7 cellular contexts compared by ENCODE assay signal in the genomic region with DNA sequence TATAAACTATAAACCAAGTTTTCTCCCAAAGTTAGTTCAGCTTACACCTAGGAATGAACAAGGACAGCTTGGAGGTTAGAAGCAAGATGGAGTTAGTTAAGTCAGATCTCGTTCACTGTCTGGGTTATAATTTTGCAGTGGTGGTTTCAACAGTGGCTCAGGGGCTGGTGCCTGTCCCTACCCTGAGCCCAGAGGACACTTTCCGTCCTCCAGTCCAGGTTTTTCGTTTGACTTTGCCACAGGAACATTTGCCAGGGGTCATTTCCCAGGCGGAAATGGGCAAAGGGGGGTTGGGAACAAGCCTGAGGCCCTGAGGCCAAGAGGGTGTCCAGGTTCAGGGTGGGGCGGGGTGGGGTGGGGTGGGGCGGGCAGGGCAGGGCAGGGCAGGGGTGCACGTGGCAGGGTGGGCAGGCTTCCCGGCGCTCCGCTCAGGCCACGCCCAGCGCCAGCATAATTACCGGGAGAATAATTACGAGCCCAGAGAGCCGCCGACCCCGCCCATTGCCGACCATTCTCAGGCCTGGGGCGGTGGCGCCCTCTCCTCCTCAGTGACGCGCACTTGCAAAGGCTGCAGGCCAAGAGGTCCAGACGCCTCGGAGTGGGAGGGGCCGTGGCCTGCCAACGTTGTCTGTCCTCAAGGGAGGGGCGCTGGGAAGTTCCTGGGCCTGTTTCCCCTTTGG.
A peak's percentile ranks its signal among the peaks of the same experiment; 100 is the strongest.
DNase-seq lines count a peak whose midpoint lies in the region; ATAC-seq, FAIRE-seq and TF ChIP-seq lines count a peak whose summit lies in the region.

No MANE protein-coding gene starts in this region.

- DNase-seq in H54 (ENCODE audit: insufficient read length, low spot score) (peak; percentile 76), NCI-H748 treated with DMSO at 0.1 percent for 48 hours (lab: John Stamatoyannopoulos, UW) (peak; percentile 67), dermis blood vessel endothelial cell (peak; percentile 74), lower leg skin (ENCODE audit: low spot score in 2 of 2) (peak; percentile 95 to 99), transverse colon (peak; percentile 97)

- WGBS in lower leg skin, 2 donors: 1 to 5% methylated on average over 26 to 27 of the region's 27 CpGs
- WGBS in transverse colon (ENCODE audit: low coverage in 1 of 2), 2 donors: 26% methylated on average over 27 of the region's 27 CpGs; no CpG with 5 or more reads in 1 of the 2 donors

- FAIRE-seq in H54 (lab: Jason Lieb, UNC): no peak

- H3K36me3 ChIP-seq in transverse colon: no peaks in the 10 kb centered on the region

- TF ChIP-seq CTCF in lower leg skin (IDR thresholded peaks at IDR 0.05): no peak
- TF ChIP-seq CTCF in transverse colon (IDR thresholded peaks at IDR 0.05): no peak

- peaks cover 11 to 45% (median 29%) of the 10 kb centered on the region in 4 donors for H3K4me1 ChIP-seq in transverse colon

- H3K27ac ChIP-seq in transverse colon: peak overlapping the region; percentile 74 to 82 (median 79)

- H3K27me3 ChIP-seq in transverse colon: no peaks in the 10 kb centered on the region

- TF ChIP-seq EP300 in transverse colon (IDR thresholded peaks at IDR 0.05; ENCODE audit: low read depth): peak; percentile 32

- TF ChIP-seq POLR2A in H54 (IDR thresholded peaks at IDR 0.05; ENCODE audit: low read depth, low read length) (no peak), lower leg skin (IDR thresholded peaks at IDR 0.05) (no peak), transverse colon (IDR thresholded peaks at IDR 0.05) (no peak)

- intact Hi-C loops in lower leg skin (cut with DNase I; ENCODE audit: low total_unique reads) (no loop called here), transverse colon (cut with DNase I; ENCODE audit: low total_unique reads) (loop anchor here (2.0 to 10.0 kb wide), 2 partner anchors 28 to 62 kb away; no protein-coding TSS in a partner anchor)

- ATAC-seq in HG02938 (IDR thresholded peaks at IDR 0.05; ENCODE audit: unreplicated experiment): no peak
- no peak for ATAC-seq in GM18502 (IDR thresholded peaks at IDR 0.05; ENCODE audit: poor library complexity, unreplicated experiment)

- H3K4me3 ChIP-seq in lower leg skin (ENCODE audit: low read depth, poor library complexity, severe bottlenecking): no peak overlapping the region
- H3K4me3 ChIP-seq in transverse colon: peak overlapping the region in 1 of 4 donors; percentile 15

- no peaks in the 10 kb centered on the region for H3K9me3 ChIP-seq in transverse colon

- in situ Hi-C loops in transverse colon (cut with MboI; ENCODE audit: low pct_ligation_motif_present in 1 of 4, low pct_unique_long_range_greater_than_20kb in 1 of 4, low sequenced_read_pairs in 3 of 4): no loop called here
